1 cellular context compared by ENCODE assay signal in genomic region chr1:234643111-234643849, GRCh38.
TF ChIP-seq lines count a peak whose summit lies in the region.

No MANE protein-coding gene starts in this region.

TF ChIP-seq in HepG2, 621 proteins besides CTCF, POLR2A, EP300 and RAD21 (continued from another document and continues in another):
- TF ChIP-seq ZFP36L2 (CRISPR knock-in tag; IDR thresholded peaks at IDR 0.05) (no peak), ZNF703 (CRISPR knock-in tag; IDR thresholded peaks at IDR 0.05; ENCODE audit: borderline replicate concordance) (peak; percentile 93; the same call in 1 of the 2 replicates), MXD4 (CRISPR knock-in tag; IDR thresholded peaks at IDR 0.05) (peak; percentile 89), ZMYM4 (CRISPR knock-in tag; IDR thresholded peaks at IDR 0.05) (peak; percentile 88), ZNF776 (CRISPR knock-in tag; IDR thresholded peaks at IDR 0.05) (peak; percentile 42; the same call in 1 of the 2 replicates), CERS6 (CRISPR knock-in tag; IDR thresholded peaks at IDR 0.05) (no peak), ZBTB25 (CRISPR knock-in tag; IDR thresholded peaks at IDR 0.05) (no peak), ZNF34 (CRISPR knock-in tag; IDR thresholded peaks at IDR 0.05; ENCODE audit: borderline replicate concordance) (no peak), ZNF382 (CRISPR knock-in tag; IDR thresholded peaks at IDR 0.05; ENCODE audit: borderline replicate concordance) (no peak), NR1H2 (CRISPR knock-in tag; IDR thresholded peaks at IDR 0.05; ENCODE audit: borderline replicate concordance, low read depth) (no peak), ZNF788 (CRISPR knock-in tag; IDR thresholded peaks at IDR 0.05; ENCODE audit: borderline replicate concordance) (peak; percentile 97; the same call in 1 of the 2 replicates), FOXP1 (IDR thresholded peaks at IDR 0.05) (peak; percentile 99), FOXP1 (CRISPR knock-in tag; IDR thresholded peaks at IDR 0.05) (peak; percentile 100), ZNF780A (CRISPR knock-in tag; IDR thresholded peaks at IDR 0.05) (peak; percentile 94), YY1 (IDR thresholded peaks at IDR 0.05; ENCODE audit: insufficient read depth, insufficient replicate concordance, low read depth, low read length) (peak; percentile 72), ZNF781 (CRISPR knock-in tag; IDR thresholded peaks at IDR 0.05; ENCODE audit: borderline replicate concordance, not compliant biosample characterization) (peak; percentile 87), ATF4 (CRISPR knock-in tag; IDR thresholded peaks at IDR 0.05) (peak in 1 of 2 experiments; percentile 93; a peak in 2 of 4 replicates), ZNF512B (CRISPR knock-in tag; IDR thresholded peaks at IDR 0.05; ENCODE audit: borderline replicate concordance) (0 out of 2 replicates have a peak, but pooled peaks have one; percentile 79), ZSCAN29 (CRISPR knock-in tag; conservative IDR thresholded peaks at IDR 0.05) (peak; percentile 93), ZNF569 (CRISPR knock-in tag; IDR thresholded peaks at IDR 0.05; ENCODE audit: borderline replicate concordance) (no peak), MYNN (CRISPR knock-in tag; IDR thresholded peaks at IDR 0.05; ENCODE audit: low read depth) (no peak), ATF7 (IDR thresholded peaks at IDR 0.05) (peak; percentile 41), ATF7 (CRISPR knock-in tag; IDR thresholded peaks at IDR 0.05) (peak; percentile 85), ARHGAP35 (CRISPR knock-in tag; IDR thresholded peaks at IDR 0.05; ENCODE audit: borderline replicate concordance) (peak; percentile 39; the same call in 1 of the 2 replicates), ZMAT3 (CRISPR knock-in tag; conservative IDR thresholded peaks at IDR 0.05) (peak; percentile 71; the same call in 1 of the 2 replicates), NAIF1 (CRISPR knock-in tag; IDR thresholded peaks at IDR 0.05; ENCODE audit: borderline replicate concordance) (0 out of 2 replicates have a peak, but pooled peaks have one; percentile 39), ZBTB26 (CRISPR knock-in tag; IDR thresholded peaks at IDR 0.05; ENCODE audit: borderline replicate concordance) (peak; percentile 88; the same call in 1 of the 2 replicates), DNMT3B (CRISPR knock-in tag; conservative IDR thresholded peaks at IDR 0.05) (peak; percentile 98), TSC22D2 (CRISPR knock-in tag; IDR thresholded peaks at IDR 0.05; ENCODE audit: borderline replicate concordance) (no peak; the same call in 1 of the 2 replicates), TBX2 (CRISPR knock-in tag; IDR thresholded peaks at IDR 0.05; ENCODE audit: borderline replicate concordance) (peak; percentile 100), ATF7-NPFF (CRISPR knock-in tag; IDR thresholded peaks at IDR 0.05; ENCODE audit: low read depth) (peak; percentile 88), ZNF775 (CRISPR knock-in tag; IDR thresholded peaks at IDR 0.05; ENCODE audit: borderline replicate concordance) (no peak), CREM (IDR thresholded peaks at IDR 0.05) (peak; percentile 97), CREM (CRISPR knock-in tag; IDR thresholded peaks at IDR 0.05) (no peak), NCOA1 (CRISPR knock-in tag; IDR thresholded peaks at IDR 0.05) (peak; percentile 87), ARNT2 (CRISPR knock-in tag; IDR thresholded peaks at IDR 0.05; ENCODE audit: low read depth) (peak; percentile 92), FUBP1 (CRISPR knock-in tag; IDR thresholded peaks at IDR 0.05; ENCODE audit: borderline replicate concordance) (no peak), NCOA2 (CRISPR knock-in tag; IDR thresholded peaks at IDR 0.05) (peak; percentile 99), AGO2 (optimal IDR thresholded peaks at IDR 0.05; ENCODE audit: low read depth, low read length) (no peak), MAFF (IDR thresholded peaks at IDR 0.05; ENCODE audit: low read depth, low read length) (peak; percentile 90), ZNF530 (CRISPR knock-in tag; IDR thresholded peaks at IDR 0.05; ENCODE audit: low read depth) (no peak), JUN (CRISPR knock-in tag; IDR thresholded peaks at IDR 0.05) (peak; percentile 89), MBNL3 (CRISPR knock-in tag; conservative IDR thresholded peaks at IDR 0.05) (no peak), ZNF772 (CRISPR knock-in tag; IDR thresholded peaks at IDR 0.05) (peak; percentile 99), RFX5 (IDR thresholded peaks at IDR 0.05; ENCODE audit: low read depth, low read length) (0 out of 2 replicates have a peak, but pooled peaks have one; percentile 57), CHCHD3 (CRISPR knock-in tag; IDR thresholded peaks at IDR 0.05) (no peak), KLF16 (CRISPR knock-in tag; IDR thresholded peaks at IDR 0.05) (peak in 1 of 2 experiments; percentile 97; a peak in 2 of 4 replicates), PHF8 (CRISPR knock-in tag; IDR thresholded peaks at IDR 0.05) (peak; percentile 41; the same call in 1 of the 2 replicates), ZNF33A (CRISPR knock-in tag; IDR thresholded peaks at IDR 0.05; ENCODE audit: borderline replicate concordance) (no peak), PAF1 (CRISPR knock-in tag; IDR thresholded peaks at IDR 0.05) (no peak), PBX2 (CRISPR knock-in tag; IDR thresholded peaks at IDR 0.05) (peak; percentile 69; the same call in 1 of the 2 replicates)
- TF ChIP-seq, protein P1, sequence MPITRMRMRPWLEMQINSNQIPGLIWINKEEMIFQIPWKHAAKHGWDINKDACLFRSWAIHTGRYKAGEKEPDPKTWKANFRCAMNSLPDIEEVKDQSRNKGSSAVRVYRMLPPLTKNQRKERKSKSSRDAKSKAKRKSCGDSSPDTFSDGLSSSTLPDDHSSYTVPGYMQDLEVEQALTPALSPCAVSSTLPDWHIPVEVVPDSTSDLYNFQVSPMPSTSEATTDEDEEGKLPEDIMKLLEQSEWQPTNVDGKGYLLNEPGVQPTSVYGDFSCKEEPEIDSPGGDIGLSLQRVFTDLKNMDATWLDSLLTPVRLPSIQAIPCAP (CRISPR knock-in tag; IDR thresholded peaks at IDR 0.05; ENCODE audit: low read depth) = no peak
- TF ChIP-seq, protein P2, sequence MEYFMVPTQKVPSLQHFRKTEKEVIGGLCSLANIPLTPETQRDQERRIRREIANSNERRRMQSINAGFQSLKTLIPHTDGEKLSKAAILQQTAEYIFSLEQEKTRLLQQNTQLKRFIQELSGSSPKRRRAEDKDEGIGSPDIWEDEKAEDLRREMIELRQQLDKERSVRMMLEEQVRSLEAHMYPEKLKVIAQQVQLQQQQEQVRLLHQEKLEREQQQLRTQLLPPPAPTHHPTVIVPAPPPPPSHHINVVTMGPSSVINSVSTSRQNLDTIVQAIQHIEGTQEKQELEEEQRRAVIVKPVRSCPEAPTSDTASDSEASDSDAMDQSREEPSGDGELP (IDR thresholded peaks at IDR 0.05; ENCODE audit: borderline replicate concordance, low read depth) = peak; percentile 90
- TF ChIP-seq, protein P3, sequence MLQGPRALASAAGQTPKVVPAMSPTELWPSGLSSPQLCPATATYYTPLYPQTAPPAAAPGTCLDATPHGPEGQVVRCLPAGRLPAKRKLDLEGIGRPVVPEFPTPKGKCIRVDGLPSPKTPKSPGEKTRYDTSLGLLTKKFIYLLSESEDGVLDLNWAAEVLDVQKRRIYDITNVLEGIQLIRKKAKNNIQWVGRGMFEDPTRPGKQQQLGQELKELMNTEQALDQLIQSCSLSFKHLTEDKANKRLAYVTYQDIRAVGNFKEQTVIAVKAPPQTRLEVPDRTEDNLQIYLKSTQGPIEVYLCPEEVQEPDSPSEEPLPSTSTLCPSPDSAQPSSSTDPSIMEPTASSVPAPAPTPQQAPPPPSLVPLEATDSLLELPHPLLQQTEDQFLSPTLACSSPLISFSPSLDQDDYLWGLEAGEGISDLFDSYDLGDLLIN (CRISPR knock-in tag; IDR thresholded peaks at IDR 0.05; ENCODE audit: borderline replicate concordance) = 0 out of 2 replicates have a peak, but pooled peaks have one; percentile 47
